Comparison of ENCODE assay signal across 9 cellular contexts in genomic region chr1:6634278-6635052, GRCh38. TPM values are rescaled to one million over a fixed set of nuclear protein-coding genes. Genes with fewer than 3 reads are reported as not detected.
DNase-seq lines count a peak whose midpoint lies in the region; ATAC-seq, FAIRE-seq and TF ChIP-seq lines count a peak whose summit lies in the region.
"Had no signal": no experiment of that assay in that cellular context is flagged by ENCODE, and none has a peak within 500 bp of the region (broad histone marks: within the 10 kb centered on the region; RNA-seq: fewer than 3 reads in every experiment).

No MANE protein-coding gene starts in this region.

- H3K36me3 ChIP-seq in breast epithelium, result peaks cover 6% of the 10 kb centered on the region
- H3K36me3 ChIP-seq in right lobe of liver, result peaks cover 0 to 73% (median 7%) of the 10 kb centered on the region in 4 donors
- H3K36me3 ChIP-seq in testis (ENCODE audit: low read depth, missing control alignments), result no peaks in the 10 kb centered on the region

- TF ChIP-seq RAD21 in A549 (conservative IDR thresholded peaks at IDR 0.05 in 1 of 2, IDR thresholded peaks at IDR 0.05 in 1 of 2), result peak; percentile 39 to 42; a peak in 3 of 5 replicates

- FAIRE-seq in A549 (lab: Jason Lieb, UNC), result no peak
- FAIRE-seq: endometrium had no signal

- H3K27ac ChIP-seq in A549 (no peak overlapping the region), breast epithelium (no peak overlapping the region), right lobe of liver (no peak overlapping the region), testis (no peak overlapping the region)

- 93% methylated on average over 16 of the region's 37 CpGs for WGBS in A549 (ENCODE audit: missing lambda C conversion rate)
- WGBS in right lobe of liver (ENCODE audit: insufficient coverage, low coverage, low lambda C conversion rate, missing lambda C conversion rate), result 69% methylated on average over 13 of the region's 37 CpGs
- 79 to 88% methylated on average over 18 to 37 of the region's 37 CpGs for WGBS in testis, 2 donors

- POLR2A ChIA-PET in A549 (lab: Yijun Ruan, JAX), result interaction anchor here (0.6 kb wide), 1 partner anchor 80 kb away, joined by 3 read pairs; the partner anchor contains the start of gene NOL9

- H3K27me3 ChIP-seq in breast epithelium, result no peaks in the 10 kb centered on the region
- no peaks in the 10 kb centered on the region for H3K27me3 ChIP-seq in right lobe of liver
- no peaks in the 10 kb centered on the region for H3K27me3 ChIP-seq in testis

- no peak for TF ChIP-seq POLR2A in A549 (IDR thresholded peaks at IDR 0.05; ENCODE audit: low read length)
- no peak for TF ChIP-seq POLR2A in breast epithelium (IDR thresholded peaks at IDR 0.05)
- no peak for TF ChIP-seq POLR2A in right lobe of liver (IDR thresholded peaks at IDR 0.05)
- no peak for TF ChIP-seq POLR2A in testis (IDR thresholded peaks at IDR 0.05)

- no peak for TF ChIP-seq EP300 in A549 (IDR thresholded peaks at IDR 0.05)

- intact Hi-C loops in breast epithelium (cut with DNase I; ENCODE audit: low total_unique reads) (no loop called here), right lobe of liver (cut with DNase I) (loop anchor here in 1 of 2 donors (10.0 kb wide), 1 partner anchor 150 kb away; no protein-coding TSS in a partner anchor), testis (cut with DNase I; ENCODE audit: low total_unique reads) (loop anchor here (5.0 kb wide), 1 partner anchor 52 kb away; no protein-coding TSS in a partner anchor)

- in situ Hi-C loops in GM13977 (cut with MboI; ENCODE audit: low pct_unique_long_range_greater_than_20kb, low sequenced_read_pairs, unreplicated experiment), result no loop called here

- ATAC-seq in A549, result peak; percentile 77 to 86
- peak; percentile 92 to 94 (median 94) for ATAC-seq in right lobe of liver
- ATAC-seq in HG02759 (IDR thresholded peaks at IDR 0.05; ENCODE audit: unreplicated experiment), result no peak

- H3K4me2 ChIP-seq in A549, result no peak overlapping the region

- DNase-seq in A549 (ENCODE audit: low read depth in 1 of 2, low spot score in 1 of 2) (peak; percentile 38 to 61), GM13977 (ENCODE audit: low spot score) (peak; percentile 56), T follicular helper cell (ENCODE audit: low read depth) (peak; percentile 16), breast epithelium (ENCODE audit: low spot score in 2 of 2) (peak in 1 of 2 donors; percentile 51), right lobe of liver (peak; percentile 80 to 85 (median 84)), testis (peak; percentile 66), NCI-H2029 (lab: John Stamatoyannopoulos, UW) (no peak)

- CTCF ChIA-PET in A549 (lab: Yijun Ruan, JAX), result interaction anchor here (0.6 to 3.5 kb wide), 10 partner anchors 11 to 148 kb away, joined by 3 to 21 read pairs (median 4); partner anchors contain the start of genes NOL9 and TAS1R1

- H3K4me1 ChIP-seq in A549, result no peaks in the 10 kb centered on the region
- H3K4me1 ChIP-seq in breast epithelium, result no peaks in the 10 kb centered on the region
- no peaks in the 10 kb centered on the region for H3K4me1 ChIP-seq in right lobe of liver
- H3K4me1 ChIP-seq in testis, result peaks cover 7% of the 10 kb centered on the region

- H3K4me3 ChIP-seq in A549, result no peak overlapping the region
- H3K4me3 ChIP-seq in breast epithelium, result no peak overlapping the region
- H3K4me3 ChIP-seq in right lobe of liver, result no peak overlapping the region
- no peak overlapping the region for H3K4me3 ChIP-seq in testis

- no peaks in the 10 kb centered on the region for H3K9me3 ChIP-seq in A549
- no peaks in the 10 kb centered on the region for H3K9me3 ChIP-seq in breast epithelium
- no peaks in the 10 kb centered on the region for H3K9me3 ChIP-seq in right lobe of liver
- H3K9me3 ChIP-seq in testis, result no peaks in the 10 kb centered on the region

- TF ChIP-seq CTCF in A549 (IDR thresholded peaks at IDR 0.05) (peak; percentile 35; the same call in 2 of the 3 replicates), GM13977 (IDR thresholded peaks at IDR 0.05; ENCODE audit: extremely low read depth, insufficient read depth, missing control alignments) (peak; percentile 51), breast epithelium (IDR thresholded peaks at IDR 0.05) (peak in 2 of 3 donors; percentile 47 to 48), right lobe of liver (IDR thresholded peaks at IDR 0.05) (peak; percentile 59 to 78 (median 68)), testis (IDR thresholded peaks at IDR 0.05) (peak; percentile 30 to 37 (median 30))

TF ChIP-seq in A549, 52 proteins besides CTCF, POLR2A, EP300 and RAD21:
- TF ChIP-seq SMC3 (IDR thresholded peaks at IDR 0.05) (0 out of 3 replicates have a peak, but pooled peaks have one; percentile 24), JUN (IDR thresholded peaks at IDR 0.05) (no peak)

RNA-seq across cellular contexts. Expression of gene THAP3, which starts 9.8 kb away (rescaled TPM):
- polyA plus RNA-seq in A549 (2011; rRNA removed) (6.5 and 7.2 TPM in 2 replicates), A549 (2017; fragmentation: RNase III; extraction: RNeasy Plus Mini Kit Qiagen cat#74134 plus additional on column Dnase treatment) (10.8 to 12.5 TPM (median 12.0 TPM) in 3 replicates), testis (ENCODE audit: insufficient read depth, low read depth, low replicate concordance) (28.7 TPM)
- 11.4 and 14.1 TPM in 2 replicates for polyA plus RNA-seq in A549 (2012; cell fraction: cytosol; rRNA removed)
- 21.8 and 29.0 TPM in 2 replicates for polyA plus RNA-seq in A549 (2012; cell fraction: nucleus; rRNA removed)
- 7.2 and 8.9 TPM in 2 replicates for polyA minus RNA-seq in A549 (2011; rRNA and poly(A)+ RNA removed)
- total RNA-seq in breast epithelium (10 to 100 TPM; 20.3 to 28.2 (median 28.1) TPM), right lobe of liver (10 to 100 TPM in 4 of 6 experiments, 1 to 10 TPM in 2; 5.9 to 11.3 (median 10.3) TPM), testis (10 to 100 TPM; 38.6 to 41.9 TPM)

RNA-seq across cellular contexts. Expression of gene PHF13, which starts 20.9 kb away (rescaled TPM):
- 4.3 TPM in 2 replicates for polyA plus RNA-seq in A549 (2011; rRNA removed)
- 3.1 and 3.7 TPM in 2 replicates for polyA plus RNA-seq in A549 (2012; cell fraction: cytosol; rRNA removed)
- 4.6 and 5.5 TPM in 2 replicates for polyA plus RNA-seq in A549 (2012; cell fraction: nucleus; rRNA removed)
- 8.9 to 10.5 TPM (median 10.4 TPM) in 3 replicates for polyA plus RNA-seq in A549 (2017; fragmentation: RNase III; extraction: RNeasy Plus Mini Kit Qiagen cat#74134 plus additional on column Dnase treatment)
- polyA minus RNA-seq in A549 (2011; rRNA and poly(A)+ RNA removed), result 3.9 and 4.2 TPM in 2 replicates
- 10 to 100 TPM; 10.9 to 18.3 (median 14.4) TPM for total RNA-seq in breast epithelium
- 1 to 10 TPM; 2.7 to 6.2 (median 4.5) TPM for total RNA-seq in right lobe of liver
- total RNA-seq in testis, result 10 to 100 TPM; 88.1 to 94.3 TPM
- 70.8 TPM for polyA plus RNA-seq in testis (ENCODE audit: insufficient read depth, low read depth, low replicate concordance)

RNA-seq across cellular contexts. Expression of gene KLHL21, which starts 31.8 kb away (rescaled TPM):
- polyA plus RNA-seq in A549 (2011; rRNA removed) (3.3 and 3.5 TPM in 2 replicates), A549 (2017; fragmentation: RNase III; extraction: RNeasy Plus Mini Kit Qiagen cat#74134 plus additional on column Dnase treatment) (9.2 to 10.5 TPM (median 10.2 TPM) in 3 replicates), testis (ENCODE audit: insufficient read depth, low read depth, low replicate concordance) (31.1 TPM)
- polyA plus RNA-seq in A549 (2012; cell fraction: cytosol; rRNA removed), result 9.3 and 12.1 TPM in 2 replicates
- polyA plus RNA-seq in A549 (2012; cell fraction: nucleus; rRNA removed), result 24.8 and 37.6 TPM in 2 replicates
- 4.0 and 5.0 TPM in 2 replicates for polyA minus RNA-seq in A549 (2011; rRNA and poly(A)+ RNA removed)
- total RNA-seq in breast epithelium (10 to 100 TPM; 45.2 to 61.3 (median 58.1) TPM), right lobe of liver (10 to 100 TPM; 12.1 to 24.6 (median 20.0) TPM), testis (10 to 100 TPM; 71.7 to 84.6 TPM)

RNA-seq across cellular contexts. Expression of gene ZBTB48, which starts 54.7 kb away (rescaled TPM):
- polyA plus RNA-seq in A549 (2011; rRNA removed) (5.8 and 8.0 TPM in 2 replicates), A549 (2017; fragmentation: RNase III; extraction: RNeasy Plus Mini Kit Qiagen cat#74134 plus additional on column Dnase treatment) (11.3 to 13.4 TPM (median 13.1 TPM) in 3 replicates), testis (ENCODE audit: insufficient read depth, low read depth, low replicate concordance) (80.7 TPM)
- 17.6 and 18.9 TPM in 2 replicates for polyA plus RNA-seq in A549 (2012; cell fraction: cytosol; rRNA removed)
- polyA plus RNA-seq in A549 (2012; cell fraction: nucleus; rRNA removed), result 40.3 and 64.8 TPM in 2 replicates
- 14.7 and 21.1 TPM in 2 replicates for polyA minus RNA-seq in A549 (2011; rRNA and poly(A)+ RNA removed)
- total RNA-seq in breast epithelium (10 to 100 TPM; 19.3 to 19.6 (median 19.4) TPM), right lobe of liver (10 to 100 TPM in 4 of 6 experiments, 1 to 10 TPM in 2; 5.9 to 43.1 (median 19.5) TPM), testis (10 to 100 TPM; 58.9 to 70.7 TPM)

Comparison
In these comparisons a context has a peak if more than half of its experiments do, and no peak if none do; other contexts are left out.
1. RNA of gene PHF13, which starts 20.9 kb away (total RNA-seq): 88.1 to 94.3 TPM in testis; 10.9 to 18.3 TPM in breast epithelium and 2.7 to 6.2 TPM in right lobe of liver; every median in the first group is over 4 times any median in the second.
2. Peak in every context shown above with its lines, with median percentiles within 50 percentile points of each other: CTCF ChIP-seq.